ENCODE assay signal across 8 cellular contexts in genomic region chr7:64794171-64794844, GRCh38. TPM values are rescaled to one million over a fixed set of nuclear protein-coding genes. Genes with fewer than 3 reads are reported as not detected.
A peak's percentile ranks its signal among the peaks of the same experiment; 100 is the strongest.
DNase-seq lines count a peak whose midpoint lies in the region; ATAC-seq, FAIRE-seq and TF ChIP-seq lines count a peak whose summit lies in the region.

TSS of gene ZNF138 (plus strand) at chr7:64794428. CDS start at chr7:64794569, 141 bp downstream.

- H3K36me3 ChIP-seq in HUES48 (ENCODE audit: control insufficient read depth, insufficient read depth, low read length) (peaks cover 23% of the 10 kb centered on the region), NT2/D1 (ENCODE audit: insufficient read depth, insufficient read length, low read length) (peaks cover 33% of the 10 kb centered on the region)

- H3K36me3 Mint-ChIP-seq in Calu3 (ENCODE audit: insufficient read depth, unreplicated experiment): peaks cover 25% of the 10 kb centered on the region

- H3K27ac ChIP-seq in HUES48 (ENCODE audit: low read depth, low read length): peak within 1 kb of the TSS; percentile 97

- peaks cover 6% of the 10 kb centered on the region for H3K4me1 Mint-ChIP-seq in Calu3 (ENCODE audit: low read depth, unreplicated experiment)

- H3K27me3 ChIP-seq in HUES48 (ENCODE audit: control insufficient read depth, insufficient read depth, low read length) (no peaks in the 10 kb centered on the region), NT2/D1 (ENCODE audit: insufficient read depth, insufficient read length) (no peaks in the 10 kb centered on the region)

- no TSS peak for BruUV-seq in Calu3 (replicated peaks; lab: Mats Ljungman, UMichigan)

- intact Hi-C loops in Calu3 (cut with micrococcal nuclease; ENCODE audit: unreplicated experiment): no loop called here

- peak within 1 kb of the TSS; percentile 92 for H3K4me3 Mint-ChIP-seq in Calu3 (ENCODE audit: low read depth, unreplicated experiment)

- peak within 1 kb of the TSS; percentile 82 for H3K27ac Mint-ChIP-seq in Calu3 (ENCODE audit: unreplicated experiment)

- no peaks in the 10 kb centered on the region for H3K9me3 Mint-ChIP-seq in Calu3 (ENCODE audit: low read depth, unreplicated experiment)

- FAIRE-seq in endometrium (lab: Jason Lieb, UNC): peak; percentile 89

- TF ChIP-seq CTCF in Calu3 (IDR thresholded peaks at IDR 0.05; ENCODE audit: unreplicated experiment): no peak

- peak; percentile 100 for ATAC-seq in GM21423 (IDR thresholded peaks at IDR 0.05; ENCODE audit: unreplicated experiment)

- no peaks in the 10 kb centered on the region for H3K27me3 Mint-ChIP-seq in Calu3 (ENCODE audit: unreplicated experiment)

- H3K9me3 ChIP-seq in HUES48 (ENCODE audit: control insufficient read depth, insufficient read depth, low read length) (no peaks in the 10 kb centered on the region), NT2/D1 (ENCODE audit: insufficient read depth, low read length) (no peaks in the 10 kb centered on the region)

- H3K4me3 ChIP-seq in HUES48 (ENCODE audit: low read depth, low read length): peak within 1 kb of the TSS; percentile 94
- H3K4me3 ChIP-seq in NT2/D1 (ENCODE audit: insufficient read length, low read depth): peak within 1 kb of the TSS; percentile 89

- DNase-seq in Calu3: peak; percentile 90
- peak; percentile 99 for DNase-seq in NT2/D1 (ENCODE audit: low read depth, low spot score)
- DNase-seq in activated CD8-positive, alpha-beta memory T cell treated with anti-CD3 and anti-CD28 coated beads, Interleukin-2, amount 50 U/mL, for 24 hours (ENCODE audit: extremely low read depth): peak; percentile 91
- peak; percentile 97 for DNase-seq in mesenteric fat pad (ENCODE audit: low spot score)
- DNase-seq in stimulated activated CD8-positive, alpha-beta memory T cell treated with anti-CD3 and anti-CD28 coated beads, Interleukin-15, amount 100 ng/mL, for 1 hour (ENCODE audit: low read depth): peak; percentile 89

- H3K9ac ChIP-seq in HUES48 (ENCODE audit: low read depth, low read length) (peak within 1 kb of the TSS; percentile 95), NT2/D1 (ENCODE audit: insufficient read length, low read depth) (peak within 1 kb of the TSS; percentile 92)

- CTCF ChIA-PET in Calu3 (lab: Charles Lee): interaction anchor here (1.2 kb wide), 1 partner anchor 128 kb away, joined by 3 read pairs; the partner anchor contains the start of gene ZNF107

- H3K4me1 ChIP-seq in HUES48 (ENCODE audit: control insufficient read depth, insufficient read depth, low read length) (peaks cover 14% of the 10 kb centered on the region), NT2/D1 (ENCODE audit: insufficient read depth, insufficient read length) (no peaks in the 10 kb centered on the region)

RNA-seq across cellular contexts. Expression of gene ZNF138, which starts in this region (rescaled TPM):
- total RNA-seq in Calu3 (2022) (5.5 and 6.5 TPM in 2 replicates), mesenteric fat pad (4.0 TPM)

Comparison
In these comparisons a context has a peak if more than half of its experiments do, and no peak if none do; other contexts are left out.
1. Peak in every context shown above with its lines: DNase-seq, ATAC-seq, H3K4me3 ChIP-seq and H3K27ac ChIP-seq.